ENCODE assay signal across 7 cellular contexts in genomic region chr16:2473999-2474876, GRCh38. TPM values are rescaled to one million over a fixed set of nuclear protein-coding genes. Genes with fewer than 3 reads are reported as not detected.
DNase-seq lines count a peak whose midpoint lies in the region; ATAC-seq and TF ChIP-seq lines count a peak whose summit lies in the region.

No MANE protein-coding gene starts in this region.

- H3K27me3 ChIP-seq in SU-DHL-6 (ENCODE audit: low read length): no peaks in the 10 kb centered on the region

- peak overlapping the region; percentile 87 for H3K4me3 ChIP-seq in SU-DHL-6 (ENCODE audit: insufficient read depth, low read length, poor library complexity, severe bottlenecking)

- DNase-seq in anterior cingulate cortex (lab: John Stamatoyannopoulos, UW) (peak in 41 of 58 donors; percentile 15 to 64 (median 44)), hippocampal formation (lab: John Stamatoyannopoulos, UW) (peak; percentile 31 to 47), sciatic nerve (ENCODE audit: low spot score) (no peak), SHP77 treated with DMSO at 0.1 percent for 48 hours (lab: John Stamatoyannopoulos, UW) (no peak)

- no peaks in the 10 kb centered on the region; the same call in 1 of the 2 replicates for H4K20me1 ChIP-seq in SU-DHL-6 (ENCODE audit: low read depth, low read length)

- no peaks in the 10 kb centered on the region for H3K9me3 ChIP-seq in SU-DHL-6 (ENCODE audit: insufficient read depth, low read length)

- ATAC-seq in GM18498 (IDR thresholded peaks at IDR 0.05; ENCODE audit: unreplicated experiment): peak; percentile 33
- ATAC-seq in HG03521 (IDR thresholded peaks at IDR 0.05; ENCODE audit: unreplicated experiment): peak; percentile 18
- peak; percentile 34 for ATAC-seq in sciatic nerve

- H3K79me2 ChIP-seq in SU-DHL-6 (ENCODE audit: insufficient read depth, low read length): no peaks in the 10 kb centered on the region

- H3K9me2 ChIP-seq in SU-DHL-6 (replicated peaks; ENCODE audit: insufficient read depth, low read length): no peaks in the 10 kb centered on the region

- no peaks in the 10 kb centered on the region for H3K36me3 ChIP-seq in SU-DHL-6 (ENCODE audit: low read length)

- H3F3A ChIP-seq in SU-DHL-6 (ENCODE audit: insufficient read depth): peaks cover 12% of the 10 kb centered on the region; the same call in 1 of the 2 replicates

- no peak for TF ChIP-seq CTCF in SU-DHL-6 (IDR thresholded peaks at IDR 0.05; ENCODE audit: insufficient read depth, low read length, poor library complexity, severe bottlenecking)

- intact Hi-C loops in sciatic nerve (cut with DNase I): no loop called here

- peak overlapping the region; percentile 98 for H3K9ac ChIP-seq in SU-DHL-6 (ENCODE audit: low read length)

- peak overlapping the region; percentile 66 for H3K27ac ChIP-seq in SU-DHL-6 (ENCODE audit: low read depth, low read length)

- peak overlapping the region; percentile 65 for H3K4me2 ChIP-seq in SU-DHL-6 (ENCODE audit: low read depth, low read length, poor library complexity, severe bottlenecking)

- H2AFZ ChIP-seq in SU-DHL-6 (ENCODE audit: low read depth, low read length, severe bottlenecking): peak overlapping the region; percentile 77

RNA-seq across cellular contexts. Expression of gene TBC1D24, which starts 0.7 kb away (rescaled TPM):
- 15.4 TPM for total RNA-seq in sciatic nerve

RNA-seq across cellular contexts. Expression of gene NTN3, which starts 3.1 kb away (rescaled TPM):
- 0.36 TPM for total RNA-seq in sciatic nerve

RNA-seq across cellular contexts. Expression of gene TEDC2, which starts 14.3 kb away (rescaled TPM):
- total RNA-seq in sciatic nerve: 0.58 TPM

RNA-seq across cellular contexts. Expression of gene ATP6V0C, which starts 39.5 kb away (rescaled TPM):
- 134 TPM for total RNA-seq in sciatic nerve

RNA-seq across cellular contexts. Expression of gene CCNF, which starts 45.0 kb away (rescaled TPM):
- 1.8 TPM for total RNA-seq in sciatic nerve

Comparison
In these comparisons a context has a peak if more than half of its experiments do, and no peak if none do; other contexts are left out.
1. DNase-seq: peak in anterior cingulate cortex (41 of 58) and hippocampal formation (2 of 2); none in sciatic nerve (single experiment) and SHP77 treated with DMSO at 0.1 percent for 48 hours (single experiment).
2. Peak in every context shown above with its lines, with median percentiles within 50 percentile points of each other: ATAC-seq.